21 cellular contexts compared by ENCODE assay signal in genomic region chr11:75063732-75064314, GRCh38. TPM values are rescaled to one million over a fixed set of nuclear protein-coding genes. Genes with fewer than 3 reads are reported as not detected.
"Had no signal": no experiment of that assay in that cellular context is flagged by ENCODE, and none has a peak within 500 bp of the region (broad histone marks: within the 10 kb centered on the region; RNA-seq: fewer than 3 reads in every experiment).

No MANE protein-coding gene starts in this region.

- H3K4me1 ChIP-seq: adrenal gland, left ventricle myocardium inferior, tibial artery, uterus had no signal

- H3K4me3 ChIP-seq: adrenal gland, hepatocyte, left ventricle myocardium inferior, tibial artery, uterus had no signal

- H3K4me2 ChIP-seq: hepatocyte had no signal

- H3K79me2 ChIP-seq: hepatocyte had no signal

- ATAC-seq: activated CD8-positive, alpha-beta T cell treated with anti-CD3 and anti-CD28 coated beads, Interleukin-2, amount 10 ng/mL, durations not matched to agents 7 days and 5 days; naive thymus-derived CD8-positive, alpha-beta T cell had no signal

- H2AFZ ChIP-seq: hepatocyte had no signal

- H3K27me3 ChIP-seq: adrenal gland, uterus had no signal

- H3K27ac ChIP-seq: adrenal gland, hepatocyte, left ventricle myocardium inferior, tibial artery, uterus had no signal

- DNase-seq: activated CD4-positive, alpha-beta T cell treated with anti-CD3 and anti-CD28 coated beads for 48 hours; activated CD8-positive, alpha-beta memory T cell treated with anti-CD3 and anti-CD28 coated beads, Interleukin-2, amount 50 U/mL, for 4 hours; activated CD8-positive, alpha-beta T cell treated with anti-CD3 and anti-CD28 coated beads, Interleukin-2, amount 10 ng/mL, durations not matched to agents 7 days and 5 days; activated effector memory CD4-positive, alpha-beta T cell treated with anti-CD3 and anti-CD28 coated beads, Interleukin-2, amount 50 U/mL, for 16 hours; activated T-cell treated with anti-CD3 and anti-CD28 coated beads, Interleukin-2, amount 50 U/mL, for 48 hours; adrenal gland; islet precursor cell; left ventricle myocardium inferior; naive thymus-derived CD8-positive, alpha-beta T cell; stimulated activated CD4-positive, alpha-beta T cell treated with anti-CD3 and anti-CD28 coated beads, Interleukin-15, amount 100 ng/mL, for 24 hours; stimulated activated CD4-positive, alpha-beta T cell treated with anti-CD3 and anti-CD28 coated beads, Interleukin-4, amount 100 ng/mL, for 1 hour; stimulated activated naive CD4-positive, alpha-beta T cell; tibial artery; uterus had no signal

- H3K9me3 ChIP-seq: adrenal gland, left ventricle myocardium inferior, tibial artery, uterus had no signal

- H3K36me3 ChIP-seq: adrenal gland, left ventricle myocardium inferior, tibial artery, uterus had no signal

RNA-seq across cellular contexts. Expression of gene OR2AT4, which starts 32.9 kb away (rescaled TPM):
- total RNA-seq: activated CD8-positive, alpha-beta T cell treated with anti-CD3 and anti-CD28 coated beads, Interleukin-2, amount 10 ng/mL, durations not matched to agents 7 days and 5 days; adrenal gland; cardiac septum; fibroblast of villous mesenchyme; glomerular endothelial cell; left ventricle myocardium inferior; mucosa of gallbladder; naive thymus-derived CD8-positive, alpha-beta T cell; skeletal muscle tissue; subcutaneous adipose tissue; uterus had no signal
